ENCODE assay signal across 1 cellular context in genomic region chr3:31680072-31680870, GRCh38.
TF ChIP-seq lines count a peak whose summit lies in the region.

No MANE protein-coding gene starts in this region.

TF ChIP-seq in HepG2, 621 proteins besides CTCF, POLR2A, EP300 and RAD21 (continued from another document and continues in another):
- TF ChIP-seq, protein P1, sequence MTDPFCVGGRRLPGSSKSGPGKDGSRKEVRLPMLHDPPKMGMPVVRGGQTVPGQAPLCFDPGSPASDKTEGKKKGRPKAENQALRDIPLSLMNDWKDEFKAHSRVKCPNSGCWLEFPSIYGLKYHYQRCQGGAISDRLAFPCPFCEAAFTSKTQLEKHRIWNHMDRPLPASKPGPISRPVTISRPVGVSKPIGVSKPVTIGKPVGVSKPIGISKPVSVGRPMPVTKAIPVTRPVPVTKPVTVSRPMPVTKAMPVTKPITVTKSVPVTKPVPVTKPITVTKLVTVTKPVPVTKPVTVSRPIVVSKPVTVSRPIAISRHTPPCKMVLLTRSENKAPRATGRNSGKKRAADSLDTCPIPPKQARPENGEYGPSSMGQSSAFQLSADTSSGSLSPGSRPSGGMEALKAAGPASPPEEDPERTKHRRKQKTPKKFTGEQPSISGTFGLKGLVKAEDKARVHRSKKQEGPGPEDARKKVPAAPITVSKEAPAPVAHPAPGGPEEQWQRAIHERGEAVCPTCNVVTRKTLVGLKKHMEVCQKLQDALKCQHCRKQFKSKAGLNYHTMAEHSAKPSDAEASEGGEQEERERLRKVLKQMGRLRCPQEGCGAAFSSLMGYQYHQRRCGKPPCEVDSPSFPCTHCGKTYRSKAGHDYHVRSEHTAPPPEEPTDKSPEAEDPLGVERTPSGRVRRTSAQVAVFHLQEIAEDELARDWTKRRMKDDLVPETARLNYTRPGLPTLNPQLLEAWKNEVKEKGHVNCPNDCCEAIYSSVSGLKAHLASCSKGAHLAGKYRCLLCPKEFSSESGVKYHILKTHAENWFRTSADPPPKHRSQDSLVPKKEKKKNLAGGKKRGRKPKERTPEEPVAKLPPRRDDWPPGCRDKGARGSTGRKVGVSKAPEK (CRISPR knock-in tag; IDR thresholded peaks at IDR 0.05; ENCODE audit: borderline replicate concordance): no peak
- TF ChIP-seq ZSCAN5A (CRISPR knock-in tag; IDR thresholded peaks at IDR 0.05; ENCODE audit: borderline replicate concordance) (no peak), HDAC2 (CRISPR knock-in tag; IDR thresholded peaks at IDR 0.05) (peak; percentile 30; the same call in 1 of the 2 replicates), ISL2 (CRISPR knock-in tag; IDR thresholded peaks at IDR 0.05) (0 out of 2 replicates have a peak, but pooled peaks have one; percentile 36), KDM3A (CRISPR knock-in tag; IDR thresholded peaks at IDR 0.05; ENCODE audit: low read depth) (no peak), ZNF331 (CRISPR knock-in tag; IDR thresholded peaks at IDR 0.05) (0 out of 2 replicates have a peak, but pooled peaks have one; percentile 16), TEAD3 (CRISPR knock-in tag; optimal IDR thresholded peaks at IDR 0.05; ENCODE audit: borderline replicate concordance) (peak; percentile 37), KIAA2018 (CRISPR knock-in tag; IDR thresholded peaks at IDR 0.05; ENCODE audit: borderline replicate concordance) (no peak), ZFY (CRISPR knock-in tag; IDR thresholded peaks at IDR 0.05) (peak; percentile 28; the same call in 1 of the 2 replicates), MYC (CRISPR knock-in tag; IDR thresholded peaks at IDR 0.05; ENCODE audit: borderline replicate concordance) (no peak), GTF3A (CRISPR knock-in tag; conservative IDR thresholded peaks at IDR 0.05) (no peak), HMG20A (CRISPR knock-in tag; IDR thresholded peaks at IDR 0.05; ENCODE audit: borderline replicate concordance) (peak; percentile 33; the same call in 1 of the 2 replicates), BCL6 (CRISPR knock-in tag; IDR thresholded peaks at IDR 0.05) (0 out of 2 replicates have a peak, but pooled peaks have one; percentile 22), ZNF746 (CRISPR knock-in tag; IDR thresholded peaks at IDR 0.05) (no peak), FOXA3 (CRISPR knock-in tag; IDR thresholded peaks at IDR 0.05) (peak; percentile 37; the same call in 1 of the 2 replicates), YY1 (IDR thresholded peaks at IDR 0.05; ENCODE audit: insufficient read depth, insufficient replicate concordance, low read depth, low read length) (no peak), KDM6A (CRISPR knock-in tag; IDR thresholded peaks at IDR 0.05; ENCODE audit: low read depth) (peak; percentile 16; the same call in 1 of the 2 replicates), AHR (CRISPR knock-in tag; IDR thresholded peaks at IDR 0.05) (no peak), ZNF605 (CRISPR knock-in tag; IDR thresholded peaks at IDR 0.05) (no peak), ZNF576 (CRISPR knock-in tag; IDR thresholded peaks at IDR 0.05) (no peak), MED1 (CRISPR knock-in tag; IDR thresholded peaks at IDR 0.05) (peak; percentile 28; the same call in 1 of the 2 replicates), RFXANK (CRISPR knock-in tag; IDR thresholded peaks at IDR 0.05) (no peak), ZNF468 (CRISPR knock-in tag; IDR thresholded peaks at IDR 0.05) (no peak), ZBTB7A (CRISPR knock-in tag; IDR thresholded peaks at IDR 0.05) (peak; percentile 44; the same call in 1 of the 2 replicates), U2AF1 (optimal IDR thresholded peaks at IDR 0.05; ENCODE audit: low read depth, low read length) (no peak), PATZ1 (CRISPR knock-in tag; IDR thresholded peaks at IDR 0.05) (0 out of 2 replicates have a peak, but pooled peaks have one; percentile 20), ZNF781 (CRISPR knock-in tag; IDR thresholded peaks at IDR 0.05; ENCODE audit: borderline replicate concordance, not compliant biosample characterization) (no peak), NR2F1 (CRISPR knock-in tag; IDR thresholded peaks at IDR 0.05) (peak in 1 of 2 experiments; percentile 64; a peak in 2 of 4 replicates), SMC3 (IDR thresholded peaks at IDR 0.05; ENCODE audit: low read length) (no peak), TAF1 (CRISPR knock-in tag; IDR thresholded peaks at IDR 0.05) (no peak), ZNF484 (CRISPR knock-in tag; IDR thresholded peaks at IDR 0.05; ENCODE audit: borderline replicate concordance, low read depth) (no peak), MAF1 (CRISPR knock-in tag; IDR thresholded peaks at IDR 0.05; ENCODE audit: borderline replicate concordance) (no peak), HNF4A (CRISPR knock-in tag; IDR thresholded peaks at IDR 0.05) (peak; percentile 44)
- TF ChIP-seq, protein P2, sequence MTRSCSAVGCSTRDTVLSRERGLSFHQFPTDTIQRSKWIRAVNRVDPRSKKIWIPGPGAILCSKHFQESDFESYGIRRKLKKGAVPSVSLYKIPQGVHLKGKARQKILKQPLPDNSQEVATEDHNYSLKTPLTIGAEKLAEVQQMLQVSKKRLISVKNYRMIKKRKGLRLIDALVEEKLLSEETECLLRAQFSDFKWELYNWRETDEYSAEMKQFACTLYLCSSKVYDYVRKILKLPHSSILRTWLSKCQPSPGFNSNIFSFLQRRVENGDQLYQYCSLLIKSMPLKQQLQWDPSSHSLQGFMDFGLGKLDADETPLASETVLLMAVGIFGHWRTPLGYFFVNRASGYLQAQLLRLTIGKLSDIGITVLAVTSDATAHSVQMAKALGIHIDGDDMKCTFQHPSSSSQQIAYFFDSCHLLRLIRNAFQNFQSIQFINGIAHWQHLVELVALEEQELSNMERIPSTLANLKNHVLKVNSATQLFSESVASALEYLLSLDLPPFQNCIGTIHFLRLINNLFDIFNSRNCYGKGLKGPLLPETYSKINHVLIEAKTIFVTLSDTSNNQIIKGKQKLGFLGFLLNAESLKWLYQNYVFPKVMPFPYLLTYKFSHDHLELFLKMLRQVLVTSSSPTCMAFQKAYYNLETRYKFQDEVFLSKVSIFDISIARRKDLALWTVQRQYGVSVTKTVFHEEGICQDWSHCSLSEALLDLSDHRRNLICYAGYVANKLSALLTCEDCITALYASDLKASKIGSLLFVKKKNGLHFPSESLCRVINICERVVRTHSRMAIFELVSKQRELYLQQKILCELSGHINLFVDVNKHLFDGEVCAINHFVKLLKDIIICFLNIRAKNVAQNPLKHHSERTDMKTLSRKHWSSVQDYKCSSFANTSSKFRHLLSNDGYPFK (CRISPR knock-in tag; IDR thresholded peaks at IDR 0.05; ENCODE audit: borderline replicate concordance): no peak
- TF ChIP-seq, protein P3, sequence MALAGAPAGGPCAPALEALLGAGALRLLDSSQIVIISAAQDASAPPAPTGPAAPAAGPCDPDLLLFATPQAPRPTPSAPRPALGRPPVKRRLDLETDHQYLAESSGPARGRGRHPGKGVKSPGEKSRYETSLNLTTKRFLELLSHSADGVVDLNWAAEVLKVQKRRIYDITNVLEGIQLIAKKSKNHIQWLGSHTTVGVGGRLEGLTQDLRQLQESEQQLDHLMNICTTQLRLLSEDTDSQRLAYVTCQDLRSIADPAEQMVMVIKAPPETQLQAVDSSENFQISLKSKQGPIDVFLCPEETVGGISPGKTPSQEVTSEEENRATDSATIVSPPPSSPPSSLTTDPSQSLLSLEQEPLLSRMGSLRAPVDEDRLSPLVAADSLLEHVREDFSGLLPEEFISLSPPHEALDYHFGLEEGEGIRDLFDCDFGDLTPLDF (CRISPR knock-in tag; IDR thresholded peaks at IDR 0.05): no peak
- TF ChIP-seq, protein P4, sequence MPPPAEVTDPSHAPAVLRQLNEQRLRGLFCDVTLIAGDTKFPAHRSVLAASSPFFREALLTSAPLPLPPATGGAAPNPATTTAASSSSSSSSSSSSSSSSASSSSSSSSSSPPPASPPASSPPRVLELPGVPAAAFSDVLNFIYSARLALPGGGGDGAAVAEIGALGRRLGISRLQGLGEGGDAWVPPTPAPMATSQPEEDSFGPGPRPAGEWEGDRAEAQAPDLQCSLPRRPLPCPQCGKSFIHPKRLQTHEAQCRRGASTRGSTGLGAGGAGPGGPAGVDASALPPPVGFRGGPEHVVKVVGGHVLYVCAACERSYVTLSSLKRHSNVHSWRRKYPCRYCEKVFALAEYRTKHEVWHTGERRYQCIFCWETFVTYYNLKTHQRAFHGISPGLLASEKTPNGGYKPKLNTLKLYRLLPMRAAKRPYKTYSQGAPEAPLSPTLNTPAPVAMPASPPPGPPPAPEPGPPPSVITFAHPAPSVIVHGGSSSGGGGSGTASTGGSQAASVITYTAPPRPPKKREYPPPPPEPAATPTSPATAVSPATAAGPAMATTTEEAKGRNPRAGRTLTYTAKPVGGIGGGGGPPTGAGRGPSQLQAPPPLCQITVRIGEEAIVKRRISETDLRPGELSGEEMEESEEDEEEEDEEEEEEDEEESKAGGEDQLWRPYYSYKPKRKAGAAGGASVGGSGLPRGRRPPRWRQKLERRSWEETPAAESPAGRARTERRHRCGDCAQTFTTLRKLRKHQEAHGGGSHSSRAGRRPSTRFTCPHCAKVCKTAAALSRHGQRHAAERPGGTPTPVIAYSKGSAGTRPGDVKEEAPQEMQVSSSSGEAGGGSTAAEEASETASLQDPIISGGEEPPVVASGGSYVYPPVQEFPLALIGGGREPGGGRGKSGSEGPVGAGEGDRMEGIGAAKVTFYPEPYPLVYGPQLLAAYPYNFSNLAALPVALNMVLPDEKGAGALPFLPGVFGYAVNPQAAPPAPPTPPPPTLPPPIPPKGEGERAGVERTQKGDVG (CRISPR knock-in tag; IDR thresholded peaks at IDR 0.05; ENCODE audit: borderline replicate concordance): no peak
